In the genomic region with DNA sequence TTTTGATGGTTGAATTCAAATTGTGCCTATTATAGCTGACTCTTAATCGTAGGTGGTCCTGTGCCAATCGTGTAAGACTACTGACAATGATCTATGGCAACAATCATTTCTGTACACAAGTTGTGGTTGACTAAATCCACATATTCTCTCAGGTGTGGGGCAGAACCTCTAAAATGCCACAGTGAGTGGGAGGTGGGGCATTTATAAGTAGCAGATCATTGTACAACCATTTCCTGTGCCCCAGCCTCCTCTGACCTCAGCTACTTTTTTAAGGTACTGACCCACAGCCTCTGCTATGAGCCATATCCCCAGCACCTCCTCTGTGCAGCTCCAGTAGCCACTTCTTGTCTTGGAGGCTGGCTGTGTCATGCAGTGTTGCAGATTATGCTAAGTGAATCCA, we compare ENCODE assay signal across 8 cellular contexts. TPM values are rescaled to one million over a fixed set of nuclear protein-coding genes. Genes with fewer than 3 reads are reported as not detected.
DNase-seq lines count a peak whose midpoint lies in the region; ATAC-seq and TF ChIP-seq lines count a peak whose summit lies in the region.

No MANE protein-coding gene starts in this region.

- ATAC-seq in GM19025 (IDR thresholded peaks at IDR 0.05; ENCODE audit: low read depth, unreplicated experiment) = peak; percentile 50
- peak; percentile 61 for ATAC-seq in HG03460 (IDR thresholded peaks at IDR 0.05; ENCODE audit: unreplicated experiment)

- no peak overlapping the region for H3K4me3 ChIP-seq in ascending aorta

- peak; percentile 56 for DNase-seq in AG08395 (ENCODE audit: low spot score)
- DNase-seq in ascending aorta (ENCODE audit: low spot score in 2 of 2) = peak; percentile 58 to 89
- DNase-seq in stimulated activated CD8-positive, alpha-beta memory T cell treated with anti-CD3 and anti-CD28 coated beads, Interleukin-4, amount 100 ng/mL, for 48 hours = peak; percentile 58
- no peak for DNase-seq in putamen (ENCODE audit: low spot score)
- no peak for DNase-seq in T-helper 9 cell
- DNase-seq in caudate nucleus (lab: John Stamatoyannopoulos, UW) = no peak

- H3K27ac ChIP-seq in ascending aorta (peak overlapping the region; percentile 76 to 92), caudate nucleus (ENCODE audit: low read depth, low read length) (no peak overlapping the region)

- H3K4me1 ChIP-seq in ascending aorta = peaks cover 11 to 28% of the 10 kb centered on the region in 2 donors

- TF ChIP-seq CTCF in ascending aorta (IDR thresholded peaks at IDR 0.05) = no peak

- H3K9me3 ChIP-seq in ascending aorta = no peaks in the 10 kb centered on the region

- intact Hi-C loops in ascending aorta (cut with DNase I) = loop anchor here (2.0 to 5.0 kb wide), 3 partner anchors 69 to 219 kb away; no protein-coding TSS in a partner anchor

- H3K36me3 ChIP-seq in ascending aorta = no peaks in the 10 kb centered on the region

- H3K27me3 ChIP-seq in ascending aorta = no peaks in the 10 kb centered on the region

RNA-seq across cellular contexts. Expression of gene RAPH1, which starts 48.6 kb away (rescaled TPM):
- 49.8 TPM for total RNA-seq in ascending aorta

Comparison
In these comparisons a context has a peak if more than half of its experiments do, and no peak if none do; other contexts are left out.
1. DNase-seq: peak in AG08395 (single experiment), ascending aorta (2 of 2) and stimulated activated CD8-positive, alpha-beta memory T cell treated with anti-CD3 and anti-CD28 coated beads, Interleukin-4, amount 100 ng/mL, for 48 hours (single experiment); none in putamen (single experiment), T-helper 9 cell (single experiment) and caudate nucleus (0 of 61).